In the genomic region with DNA sequence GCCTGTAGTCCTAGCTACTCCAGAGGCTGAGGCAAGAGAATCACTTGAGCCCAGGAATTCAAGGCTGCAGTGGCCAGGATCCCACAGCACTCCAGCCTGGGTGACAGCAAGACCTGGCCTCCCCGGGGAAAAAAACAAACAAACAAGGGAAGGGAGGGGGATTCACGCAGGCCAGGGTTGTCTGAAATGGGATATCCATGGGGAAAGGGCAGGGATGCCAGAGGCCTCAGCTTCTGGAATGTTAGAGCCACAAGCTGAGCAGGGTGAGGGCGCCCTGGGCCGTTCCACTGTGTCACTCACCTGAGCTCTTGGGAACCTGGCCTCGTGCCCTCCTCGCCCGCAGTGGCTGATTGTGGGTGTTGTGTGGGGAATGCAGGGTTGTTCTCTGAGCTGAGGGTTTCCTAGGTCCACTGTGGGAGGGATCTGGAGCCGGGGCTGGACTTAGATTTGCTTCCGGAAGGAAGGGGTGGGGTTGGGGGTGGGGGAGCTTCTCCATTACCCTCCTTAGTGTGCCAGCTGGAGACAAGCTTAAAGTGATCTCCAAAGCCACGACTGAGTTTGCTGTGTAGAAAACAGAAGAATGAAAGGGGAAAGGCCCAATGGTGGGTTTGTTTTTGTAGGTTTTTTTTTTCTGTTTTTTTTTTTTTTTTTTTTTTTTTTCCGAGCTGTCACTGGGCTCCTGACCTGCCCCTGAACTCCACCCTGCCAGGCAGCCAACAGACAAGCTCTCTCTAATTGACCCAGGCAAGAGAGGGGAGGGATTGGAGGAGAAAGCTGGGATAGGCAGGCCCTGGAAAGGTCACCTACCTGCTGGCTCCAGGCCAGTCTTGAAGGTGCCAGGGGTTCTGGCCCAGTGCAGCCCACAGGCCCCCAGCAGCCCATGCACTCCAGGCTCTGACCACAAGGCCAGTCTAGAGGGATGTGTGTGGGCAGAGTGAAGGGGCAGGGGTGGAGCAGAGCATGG, we compare ENCODE assay signal across 8 cellular contexts. TPM values are rescaled to one million over a fixed set of nuclear protein-coding genes. Genes with fewer than 3 reads are reported as not detected.
DNase-seq lines count a peak whose midpoint lies in the region; FAIRE-seq and TF ChIP-seq lines count a peak whose summit lies in the region.

A gene (minus strand): TSS at position 414 of the 964 bp plus-strand sequence. CDS start 1,189 bp downstream, outside the sequence.

- H3K4me3 ChIP-seq in epithelial cell of proximal tubule (ENCODE audit: low read depth, low read length), result peak within 1 kb of the TSS; percentile 27

- peak within 1 kb of the TSS; percentile 89 to 97 (median 95) for H3K27ac Mint-ChIP-seq in CD14-positive monocyte
- H3K27ac Mint-ChIP-seq in nephron progenitor cell, result peak within 1 kb of the TSS; percentile 93

- FAIRE-seq in GM12892 (lab: Jason Lieb, UNC), result no peak

- no peak for TF ChIP-seq POLR2A in GM12892 (IDR thresholded peaks at IDR 0.05; ENCODE audit: low read depth, low read length)

- H3K36me3 Mint-ChIP-seq in CD14-positive monocyte (peaks cover 31 to 38% of the 10 kb centered on the region in 2 donors), nephron progenitor cell (ENCODE audit: low read depth) (no peaks in the 10 kb centered on the region)

- intact Hi-C loops in CD14-positive monocyte (cut with micrococcal nuclease), result no loop called here

- peaks cover 41% of the 10 kb centered on the region for H3K4me1 Mint-ChIP-seq in CD14-positive monocyte
- peaks cover 24% of the 10 kb centered on the region for H3K4me1 Mint-ChIP-seq in nephron progenitor cell

- H3K4me3 Mint-ChIP-seq in CD14-positive monocyte, result peak within 1 kb of the TSS; percentile 91 to 98
- peak within 1 kb of the TSS; percentile 72 for H3K4me3 Mint-ChIP-seq in nephron progenitor cell

- H3K27me3 Mint-ChIP-seq in CD14-positive monocyte (ENCODE audit: low read depth in 3 of 3), result peaks cover 0 to 1% (median 0%) of the 10 kb centered on the region in 3 donors
- no peaks in the 10 kb centered on the region for H3K27me3 Mint-ChIP-seq in nephron progenitor cell (ENCODE audit: low read depth, poor library complexity)

- TF ChIP-seq CTCF in CD14-positive monocyte (IDR thresholded peaks at IDR 0.05), result no peak
- TF ChIP-seq CTCF in epithelial cell of proximal tubule (conservative IDR thresholded peaks at IDR 0.05; ENCODE audit: low read depth, low read length), result no peak
- no peak for TF ChIP-seq CTCF in nephron progenitor cell (IDR thresholded peaks at IDR 0.05)

- no peaks in the 10 kb centered on the region for H3K9me3 Mint-ChIP-seq in CD14-positive monocyte
- H3K9me3 Mint-ChIP-seq in nephron progenitor cell, result no peaks in the 10 kb centered on the region

- DNase-seq in CD14-positive monocyte (ENCODE audit: low spot score) (no peak), MV-4-11 (lab: John Stamatoyannopoulos, UW) (peak; percentile 75), epithelial cell of proximal tubule (ENCODE audit: low read depth) (no peak), nephron progenitor cell (peak; percentile 39), GM12892 (ENCODE audit: insufficient read length) (no peak), NCI-H2081 (lab: John Stamatoyannopoulos, UW) (no peak), HPDE6-E6E7 (ENCODE audit: extremely low spot score) (no peak)
- no peak for DNase-seq in stimulated activated CD4-positive, alpha-beta T cell treated with anti-CD3 and anti-CD28 coated beads, Interleukin-4, amount 100 ng/mL, for 24 hours

RNA-seq across cellular contexts. Expression of the gene that starts here (rescaled TPM):
- 100 to 1,000 TPM; 320 to 362 TPM for polyA plus RNA-seq in CD14-positive monocyte
- 0.72 and 8.6 TPM in 2 replicates for total RNA-seq in epithelial cell of proximal tubule
- 2.2 TPM for polyA plus RNA-seq in GM12892 (2012; ENCODE audit: missing spikeins)

Comparison
In these comparisons a context has a peak if more than half of its experiments do, and no peak if none do; other contexts are left out.
1. DNase-seq: peak in MV-4-11 (single experiment) and nephron progenitor cell (single experiment); none in CD14-positive monocyte (single experiment), epithelial cell of proximal tubule (single experiment), stimulated activated CD4-positive, alpha-beta T cell treated with anti-CD3 and anti-CD28 coated beads, Interleukin-4, amount 100 ng/mL, for 24 hours (single experiment), GM12892 (single experiment), NCI-H2081 (0 of 2) and HPDE6-E6E7 (single experiment).